Comparison of ENCODE assay signal across 15 cellular contexts in genomic region chr11:35171226-35171625, GRCh38. TPM values are rescaled to one million over a fixed set of nuclear protein-coding genes. Genes with fewer than 3 reads are reported as not detected.
DNase-seq lines count a peak whose midpoint lies in the region; ATAC-seq and TF ChIP-seq lines count a peak whose summit lies in the region.
"Had no signal": no experiment of that assay in that cellular context is flagged by ENCODE, and none has a peak within 500 bp of the region (broad histone marks: within the 10 kb centered on the region; RNA-seq: fewer than 3 reads in every experiment).

No MANE protein-coding gene starts in this region.

- intact Hi-C loops in activated CD8-positive, alpha-beta T cell treated with anti-CD3 and anti-CD28 coated beads for 36 hours (cut with micrococcal nuclease), result no loop called here
- intact Hi-C loops in transverse colon (cut with DNase I; ENCODE audit: low total_unique reads), result no loop called here

- peak overlapping the region in 3 of 4 donors; percentile 33 to 59 (median 55) for H3K27ac ChIP-seq in transverse colon
- H3K27ac ChIP-seq: prostate gland had no signal

- H3K9me3 ChIP-seq in transverse colon, result no peaks in the 10 kb centered on the region
- H3K9me3 ChIP-seq: prostate gland had no signal

- H3K27ac Mint-ChIP-seq in activated CD4-positive, alpha-beta T cell treated with anti-CD3 and anti-CD28 coated beads, Interleukin-2, amount 10 ng/mL, durations not matched to agents 7 days and 5 days, result peak overlapping the region; percentile 19
- peak overlapping the region; percentile 84 for H3K27ac Mint-ChIP-seq in activated CD8-positive, alpha-beta T cell treated with anti-CD3 and anti-CD28 coated beads for 36 hours
- H3K27ac Mint-ChIP-seq in memory B cell, result peak overlapping the region; percentile 100

- POLR2A ChIA-PET in activated CD4-positive, alpha-beta T cell treated with anti-CD3 and anti-CD28 coated beads, Interleukin-2, amount 10 ng/mL, durations not matched to agents 7 days and 5 days (lab: Charles Lee), result no interaction called here
- POLR2A ChIA-PET in activated CD8-positive, alpha-beta T cell treated with anti-CD3 and anti-CD28 coated beads for 36 hours (lab: Charles Lee), result interaction anchor here (1.3 to 2.0 kb wide), 2 partner anchors 8 to 25 kb away, joined by 3 to 12 read pairs; no protein-coding TSS in a partner anchor

- H3K4me1 Mint-ChIP-seq in activated CD4-positive, alpha-beta T cell treated with anti-CD3 and anti-CD28 coated beads, Interleukin-2, amount 10 ng/mL, durations not matched to agents 7 days and 5 days, result peaks cover 95% of the 10 kb centered on the region
- peaks cover 94% of the 10 kb centered on the region for H3K4me1 Mint-ChIP-seq in activated CD8-positive, alpha-beta T cell treated with anti-CD3 and anti-CD28 coated beads for 36 hours (ENCODE audit: low read depth)
- peaks cover 78% of the 10 kb centered on the region for H3K4me1 Mint-ChIP-seq in memory B cell

- in situ Hi-C loops in transverse colon (cut with MboI; ENCODE audit: low pct_ligation_motif_present in 1 of 4, low pct_unique_long_range_greater_than_20kb in 1 of 4, low sequenced_read_pairs in 3 of 4), result no loop called here

- TF ChIP-seq EP300 in transverse colon (IDR thresholded peaks at IDR 0.05; ENCODE audit: low read depth), result no peak

- DNase-seq in activated CD4-positive, alpha-beta T cell treated with anti-CD3 and anti-CD28 coated beads, Interleukin-2, amount 10 ng/mL, durations not matched to agents 7 days and 5 days, result no peak
- DNase-seq in activated CD4-positive, alpha-beta T cell treated with anti-CD3 and anti-CD28 coated beads for 1 hour, result no peak
- DNase-seq in activated CD8-positive, alpha-beta T cell treated with anti-CD3 and anti-CD28 coated beads for 36 hours, result no peak
- DNase-seq in memory B cell (ENCODE audit: low spot score in 2 of 2) (no peak), transverse colon (no peak), NCI-H226 (no peak), AML-193 (lab: John Stamatoyannopoulos, UW) (no peak)
- DNase-seq: 8988T; activated naive CD4-positive, alpha-beta T cell treated with anti-CD3 and anti-CD28 coated beads, Interleukin-2, amount 50 U/mL, for 16 hours; caudate nucleus; NCI-H774; SW 1271 had no signal

- H3K36me3 Mint-ChIP-seq in activated CD4-positive, alpha-beta T cell treated with anti-CD3 and anti-CD28 coated beads, Interleukin-2, amount 10 ng/mL, durations not matched to agents 7 days and 5 days (ENCODE audit: low read depth), result peaks cover 82% of the 10 kb centered on the region
- peaks cover 75% of the 10 kb centered on the region for H3K36me3 Mint-ChIP-seq in activated CD8-positive, alpha-beta T cell treated with anti-CD3 and anti-CD28 coated beads for 36 hours (ENCODE audit: low read depth)
- peaks cover 34% of the 10 kb centered on the region for H3K36me3 Mint-ChIP-seq in memory B cell

- WGBS in transverse colon (ENCODE audit: low coverage in 1 of 2), 2 donors, result 79 to 83% methylated on average over 1 of the region's 1 CpG

- H3K4me3 ChIP-seq in transverse colon, result no peak overlapping the region
- H3K4me3 ChIP-seq: prostate gland had no signal

- peaks cover 46 to 78% (median 62%) of the 10 kb centered on the region in 4 donors for H3K4me1 ChIP-seq in transverse colon

- ATAC-seq in activated CD8-positive, alpha-beta T cell treated with anti-CD3 and anti-CD28 coated beads for 36 hours, result no peak
- no peak for ATAC-seq in memory B cell (ENCODE audit: low read depth)
- ATAC-seq in GM18519 (IDR thresholded peaks at IDR 0.05; ENCODE audit: low FRiP score, unreplicated experiment), result no peak
- ATAC-seq: left lobe of liver had no signal

- no peak for TF ChIP-seq POLR2A in transverse colon (IDR thresholded peaks at IDR 0.05)

- H3K27me3 ChIP-seq in transverse colon, result no peaks in the 10 kb centered on the region

- no peak for TF ChIP-seq CTCF in activated CD8-positive, alpha-beta T cell treated with anti-CD3 and anti-CD28 coated beads for 36 hours (IDR thresholded peaks at IDR 0.05)
- no peak for TF ChIP-seq CTCF in transverse colon (IDR thresholded peaks at IDR 0.05)

- no peak overlapping the region for H3K4me3 Mint-ChIP-seq in activated CD4-positive, alpha-beta T cell treated with anti-CD3 and anti-CD28 coated beads, Interleukin-2, amount 10 ng/mL, durations not matched to agents 7 days and 5 days
- no peak overlapping the region for H3K4me3 Mint-ChIP-seq in activated CD8-positive, alpha-beta T cell treated with anti-CD3 and anti-CD28 coated beads for 36 hours
- H3K4me3 Mint-ChIP-seq in memory B cell, result no peak overlapping the region

- CTCF ChIA-PET in activated CD4-positive, alpha-beta T cell treated with anti-CD3 and anti-CD28 coated beads, Interleukin-2, amount 10 ng/mL, durations not matched to agents 7 days and 5 days (lab: Charles Lee), result interaction anchor here (1.9 to 2.1 kb wide), 2 partner anchors 9 to 12 kb away, joined by 5 to 8 read pairs; no protein-coding TSS in a partner anchor
- CTCF ChIA-PET in activated CD8-positive, alpha-beta T cell treated with anti-CD3 and anti-CD28 coated beads for 36 hours (lab: Charles Lee), result interaction anchor here (1.5 to 3.6 kb wide), 2 partner anchors 8 to 12 kb away, joined by 3 to 28 read pairs; no protein-coding TSS in a partner anchor

- peaks cover 8% of the 10 kb centered on the region for H3K9me3 Mint-ChIP-seq in activated CD4-positive, alpha-beta T cell treated with anti-CD3 and anti-CD28 coated beads, Interleukin-2, amount 10 ng/mL, durations not matched to agents 7 days and 5 days
- H3K9me3 Mint-ChIP-seq in activated CD8-positive, alpha-beta T cell treated with anti-CD3 and anti-CD28 coated beads for 36 hours, result peaks cover 2% of the 10 kb centered on the region
- H3K9me3 Mint-ChIP-seq in memory B cell, result no peaks in the 10 kb centered on the region

- no peaks in the 10 kb centered on the region for H3K27me3 Mint-ChIP-seq in activated CD4-positive, alpha-beta T cell treated with anti-CD3 and anti-CD28 coated beads, Interleukin-2, amount 10 ng/mL, durations not matched to agents 7 days and 5 days
- H3K27me3 Mint-ChIP-seq in activated CD8-positive, alpha-beta T cell treated with anti-CD3 and anti-CD28 coated beads for 36 hours, result no peaks in the 10 kb centered on the region
- H3K27me3 Mint-ChIP-seq in memory B cell, result no peaks in the 10 kb centered on the region

- no peaks in the 10 kb centered on the region for H3K36me3 ChIP-seq in transverse colon
- H3K36me3 ChIP-seq: prostate gland had no signal

RNA-seq across cellular contexts. Expression of gene CD44, which starts 32.3 kb away (rescaled TPM):
- total RNA-seq in activated CD4-positive, alpha-beta T cell treated with anti-CD3 and anti-CD28 coated beads, Interleukin-2, amount 10 ng/mL, durations not matched to agents 7 days and 5 days, result 100 to 1,000 TPM; 518 to 534 TPM
- total RNA-seq in activated CD8-positive, alpha-beta T cell treated with anti-CD3 and anti-CD28 coated beads for 36 hours, result 100 to 1,000 TPM; 363 to 373 TPM
- total RNA-seq in transverse colon, result 100 to 1,000 TPM in 3 of 4 donors, 10 to 100 TPM in 1; 56.3 to 182 (median 114) TPM

Comparison
In these comparisons a context has a peak if more than half of its experiments do, and no peak if none do; other contexts are left out.
1. H3K27ac Mint-ChIP-seq: peak in every context shown above with its lines; median percentile 100 in memory B cell; 84 in activated CD8-positive, alpha-beta T cell treated with anti-CD3 and anti-CD28 coated beads for 36 hours; 19 in activated CD4-positive, alpha-beta T cell treated with anti-CD3 and anti-CD28 coated beads, Interleukin-2, amount 10 ng/mL, durations not matched to agents 7 days and 5 days.